ENCODE assay signal across 2 cellular contexts in the genomic region with DNA sequence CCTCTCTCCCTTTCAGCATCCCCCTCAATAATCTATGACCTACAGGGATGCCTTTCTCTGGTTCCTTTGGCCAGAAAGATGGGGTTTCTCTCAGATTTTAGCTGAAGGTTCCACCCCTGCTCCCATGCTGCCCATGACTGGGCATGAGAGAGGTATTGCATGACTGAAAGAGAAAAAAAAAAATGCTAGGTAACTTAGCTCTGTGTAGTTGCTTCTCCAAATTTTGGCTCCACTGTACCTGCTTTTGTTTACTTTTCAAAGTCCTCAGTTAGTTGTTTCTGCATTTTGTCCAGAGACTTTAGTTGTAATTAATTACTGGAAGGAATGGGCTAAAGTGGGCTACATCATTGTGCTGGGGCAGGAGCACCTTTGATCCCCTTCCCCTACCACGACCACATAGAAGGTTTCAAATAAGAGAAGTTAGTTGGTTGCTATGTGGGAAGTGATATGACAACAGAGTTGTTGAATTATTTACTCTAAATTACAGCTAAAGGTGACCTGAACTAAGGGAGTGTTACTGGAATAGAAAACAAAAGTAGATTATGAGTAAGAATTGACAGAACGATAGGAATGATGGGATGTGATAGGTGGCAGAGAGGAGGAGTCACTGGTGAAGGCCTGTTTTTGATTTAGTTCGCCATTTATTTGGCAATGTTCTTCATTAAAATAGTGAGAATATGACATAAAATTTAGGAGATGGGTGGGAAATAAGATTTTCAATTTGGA.
TF ChIP-seq lines count a peak whose summit lies in the region.

No MANE protein-coding gene starts in this region.

TF ChIP-seq in liver, 16 proteins besides CTCF, POLR2A, EP300 and RAD21 (continued from another document):
- TF ChIP-seq HNF4A (conservative IDR thresholded peaks at IDR 0.05) = peak; percentile 5 to 54
- TF ChIP-seq, protein P1, sequence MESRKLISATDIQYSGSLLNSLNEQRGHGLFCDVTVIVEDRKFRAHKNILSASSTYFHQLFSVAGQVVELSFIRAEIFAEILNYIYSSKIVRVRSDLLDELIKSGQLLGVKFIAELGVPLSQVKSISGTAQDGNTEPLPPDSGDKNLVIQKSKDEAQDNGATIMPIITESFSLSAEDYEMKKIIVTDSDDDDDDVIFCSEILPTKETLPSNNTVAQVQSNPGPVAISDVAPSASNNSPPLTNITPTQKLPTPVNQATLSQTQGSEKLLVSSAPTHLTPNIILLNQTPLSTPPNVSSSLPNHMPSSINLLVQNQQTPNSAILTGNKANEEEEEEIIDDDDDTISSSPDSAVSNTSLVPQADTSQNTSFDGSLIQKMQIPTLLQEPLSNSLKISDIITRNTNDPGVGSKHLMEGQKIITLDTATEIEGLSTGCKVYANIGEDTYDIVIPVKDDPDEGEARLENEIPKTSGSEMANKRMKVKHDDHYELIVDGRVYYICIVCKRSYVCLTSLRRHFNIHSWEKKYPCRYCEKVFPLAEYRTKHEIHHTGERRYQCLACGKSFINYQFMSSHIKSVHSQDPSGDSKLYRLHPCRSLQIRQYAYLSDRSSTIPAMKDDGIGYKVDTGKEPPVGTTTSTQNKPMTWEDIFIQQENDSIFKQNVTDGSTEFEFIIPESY (IDR thresholded peaks at IDR 0.05) = peak; percentile 12
- TF ChIP-seq GABPA (IDR thresholded peaks at IDR 0.05 in 1 of 2, conservative IDR thresholded peaks at IDR 0.05 in 1 of 2) = no peak
- no peak for TF ChIP-seq YY1 (IDR thresholded peaks at IDR 0.05)
- TF ChIP-seq JUND (IDR thresholded peaks at IDR 0.05) = peak in 1 of 2 donors; percentile 29
TF ChIP-seq in liver: peak in this region for 4.

TF ChIP-seq in HepG2, 621 proteins besides CTCF, POLR2A, EP300 and RAD21:
- TF ChIP-seq ERF (CRISPR knock-in tag; IDR thresholded peaks at IDR 0.05) = no peak
- TF ChIP-seq ZNF460 (CRISPR knock-in tag; IDR thresholded peaks at IDR 0.05; ENCODE audit: borderline replicate concordance) = no peak
- TF ChIP-seq, protein P2, sequence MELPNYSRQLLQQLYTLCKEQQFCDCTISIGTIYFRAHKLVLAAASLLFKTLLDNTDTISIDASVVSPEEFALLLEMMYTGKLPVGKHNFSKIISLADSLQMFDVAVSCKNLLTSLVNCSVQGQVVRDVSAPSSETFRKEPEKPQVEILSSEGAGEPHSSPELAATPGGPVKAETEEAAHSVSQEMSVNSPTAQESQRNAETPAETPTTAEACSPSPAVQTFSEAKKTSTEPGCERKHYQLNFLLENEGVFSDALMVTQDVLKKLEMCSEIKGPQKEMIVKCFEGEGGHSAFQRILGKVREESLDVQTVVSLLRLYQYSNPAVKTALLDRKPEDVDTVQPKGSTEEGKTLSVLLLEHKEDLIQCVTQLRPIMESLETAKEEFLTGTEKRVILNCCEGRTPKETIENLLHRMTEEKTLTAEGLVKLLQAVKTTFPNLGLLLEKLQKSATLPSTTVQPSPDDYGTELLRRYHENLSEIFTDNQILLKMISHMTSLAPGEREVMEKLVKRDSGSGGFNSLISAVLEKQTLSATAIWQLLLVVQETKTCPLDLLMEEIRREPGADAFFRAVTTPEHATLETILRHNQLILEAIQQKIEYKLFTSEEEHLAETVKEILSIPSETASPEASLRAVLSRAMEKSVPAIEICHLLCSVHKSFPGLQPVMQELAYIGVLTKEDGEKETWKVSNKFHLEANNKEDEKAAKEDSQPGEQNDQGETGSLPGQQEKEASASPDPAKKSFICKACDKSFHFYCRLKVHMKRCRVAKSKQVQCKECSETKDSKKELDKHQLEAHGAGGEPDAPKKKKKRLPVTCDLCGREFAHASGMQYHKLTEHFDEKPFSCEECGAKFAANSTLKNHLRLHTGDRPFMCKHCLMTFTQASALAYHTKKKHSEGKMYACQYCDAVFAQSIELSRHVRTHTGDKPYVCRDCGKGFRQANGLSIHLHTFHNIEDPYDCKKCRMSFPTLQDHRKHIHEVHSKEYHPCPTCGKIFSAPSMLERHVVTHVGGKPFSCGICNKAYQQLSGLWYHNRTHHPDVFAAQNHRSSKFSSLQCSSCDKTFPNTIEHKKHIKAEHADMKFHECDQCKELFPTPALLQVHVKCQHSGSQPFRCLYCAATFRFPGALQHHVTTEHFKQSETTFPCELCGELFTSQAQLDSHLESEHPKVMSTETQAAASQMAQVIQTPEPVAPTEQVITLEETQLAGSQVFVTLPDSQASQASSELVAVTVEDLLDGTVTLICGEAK (IDR thresholded peaks at IDR 0.05) = no peak
- TF ChIP-seq, protein P2 (CRISPR knock-in tag; IDR thresholded peaks at IDR 0.05) = no peak
- no peak for TF ChIP-seq CERS6 (CRISPR knock-in tag; IDR thresholded peaks at IDR 0.05)
- TF ChIP-seq ZNF335 (CRISPR knock-in tag; IDR thresholded peaks at IDR 0.05) = no peak
- TF ChIP-seq, protein P3, sequence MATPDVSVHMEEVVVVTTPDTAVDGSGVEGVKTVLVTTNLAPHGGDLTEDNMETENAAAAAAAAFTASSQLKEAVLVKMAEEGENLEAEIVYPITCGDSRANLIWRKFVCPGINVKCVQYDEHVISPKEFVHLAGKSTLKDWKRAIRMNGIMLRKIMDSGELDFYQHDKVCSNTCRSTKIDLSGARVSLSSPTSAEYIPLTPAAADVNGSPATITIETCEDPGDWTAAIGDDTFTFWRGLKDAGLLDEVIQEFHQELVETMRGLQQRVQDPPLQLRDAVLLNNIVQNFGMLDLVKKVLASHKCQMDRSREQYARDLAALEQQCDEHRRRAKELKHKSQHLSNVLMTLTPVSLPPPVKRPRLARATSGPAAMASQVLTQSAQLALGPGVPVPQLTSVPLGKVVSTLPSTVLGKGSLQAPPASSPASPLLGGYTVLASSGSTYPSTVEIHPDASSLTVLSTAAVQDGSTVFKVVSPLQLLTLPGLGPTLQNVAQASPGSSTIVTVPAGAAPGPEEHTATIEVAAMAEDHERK (CRISPR knock-in tag; IDR thresholded peaks at IDR 0.05; ENCODE audit: low read depth) = no peak
- no peak for TF ChIP-seq GZF1 (CRISPR knock-in tag; IDR thresholded peaks at IDR 0.05)
- TF ChIP-seq ARHGAP35 (CRISPR knock-in tag; IDR thresholded peaks at IDR 0.05; ENCODE audit: borderline replicate concordance) = no peak
- no peak for TF ChIP-seq SP4 (CRISPR knock-in tag; IDR thresholded peaks at IDR 0.05)
- no peak for TF ChIP-seq ZNF333 (CRISPR knock-in tag; IDR thresholded peaks at IDR 0.05; ENCODE audit: borderline replicate concordance)
- no peak for TF ChIP-seq JARID2 (CRISPR knock-in tag; IDR thresholded peaks at IDR 0.05; ENCODE audit: insufficient replicate concordance)
- TF ChIP-seq MIXL1 (CRISPR knock-in tag; IDR thresholded peaks at IDR 0.05) = no peak
- TF ChIP-seq NFAT5 (CRISPR knock-in tag; IDR thresholded peaks at IDR 0.05) = no peak
- no peak for TF ChIP-seq HOMEZ (CRISPR knock-in tag; IDR thresholded peaks at IDR 0.05; ENCODE audit: low read depth)
- TF ChIP-seq ZNF44 (CRISPR knock-in tag; IDR thresholded peaks at IDR 0.05) = no peak
- no peak for TF ChIP-seq TP53 (CRISPR knock-in tag; conservative IDR thresholded peaks at IDR 0.05)
- no peak for TF ChIP-seq ZNF260 (CRISPR knock-in tag; IDR thresholded peaks at IDR 0.05; ENCODE audit: borderline replicate concordance, low read depth)
- TF ChIP-seq MEIS2 (CRISPR knock-in tag; IDR thresholded peaks at IDR 0.05) = no peak
